In genomic region chr13:105307776-105308175, GRCh38 we compare ENCODE assay signal across 3 cellular contexts.
"Had no signal": no experiment of that assay in that cellular context is flagged by ENCODE, and none has a peak within 500 bp of the region (broad histone marks: within the 10 kb centered on the region; RNA-seq: fewer than 3 reads in every experiment).

No MANE protein-coding gene starts in this region.

- H3K4me3 ChIP-seq: GM12878 had no signal

- DNase-seq: GDM1, GF-D8 had no signal
